Comparison of ENCODE assay signal across 33 cellular contexts in genomic region chr2:171441470-171441869, GRCh38.
"Had no signal": no experiment of that assay in that cellular context is flagged by ENCODE, and none has a peak within 500 bp of the region (broad histone marks: within the 10 kb centered on the region; RNA-seq: fewer than 3 reads in every experiment).

No MANE protein-coding gene starts in this region.

- H3K9me3 Mint-ChIP-seq: activated CD8-positive, alpha-beta T cell treated with anti-CD3 and anti-CD28 coated beads for 36 hours; activated T-cell treated with anti-CD3 and anti-CD28 coated beads, Interleukin-2, amount 50 U/mL, for 4 hours; activated T-helper 17 cell treated with anti-CD3 and anti-CD28 coated beads, Interleukin-2, amount 50 U/mL, for 72 hours; effector memory CD8-positive, alpha-beta T cell; T-helper 1 cell treated with Interleukin-12 subunit alpha and Interleukin-12 subunit beta and Interleukin-4 antibody, amounts not matched to agents 30 μg/mL and 1 μg/mL, for 36 hours; T-helper 2 cell treated with Interferon-gamma antibody and Interleukin-4, amounts not matched to agents 5 μg/mL and 100 μg/mL, for 36 hours had no signal

- H3K27ac Mint-ChIP-seq: activated CD4-positive, alpha-beta T cell treated with anti-CD3 and anti-CD28 coated beads for 36 hours; activated CD8-positive, alpha-beta T cell treated with anti-CD3 and anti-CD28 coated beads for 36 hours; activated naive CD8-positive, alpha-beta T cell; activated T-helper 17 cell treated with anti-CD3 and anti-CD28 coated beads, Interleukin-2, amount 50 U/mL, for 72 hours; effector memory CD8-positive, alpha-beta T cell; T-helper 1 cell treated with Interleukin-12 subunit alpha and Interleukin-12 subunit beta and Interleukin-4 antibody, amounts not matched to agents 30 μg/mL and 1 μg/mL, for 36 hours; T-helper 2 cell treated with Interferon-gamma antibody and Interleukin-4, amounts not matched to agents 5 μg/mL and 100 μg/mL, for 36 hours had no signal

- DNase-seq: activated CD4-positive, alpha-beta T cell treated with anti-CD3 and anti-CD28 coated beads for 36 hours; activated CD4-positive, alpha-beta T cell treated with anti-CD3 and anti-CD28 coated beads, Interleukin-2, amount 50 U/mL, for 1 hour; activated CD4-positive, alpha-beta T cell treated with anti-CD3 and anti-CD28 coated beads, Interleukin-2, amount 50 U/mL, for 48 hours; activated CD4-positive, CD25-positive, alpha-beta regulatory T cell; activated CD4-positive, CD25-positive, alpha-beta regulatory T cell treated with anti-CD3 and anti-CD28 coated beads, Interleukin-2, amount 50 U/mL, for 72 hours; activated CD8-positive, alpha-beta memory T cell treated with anti-CD3 and anti-CD28 coated beads for 24 hours; activated CD8-positive, alpha-beta T cell treated with anti-CD3 and anti-CD28 coated beads for 36 hours; activated effector memory CD4-positive, alpha-beta T cell treated with Interleukin-2 at 50 U/mL for 16 hours; activated gamma-delta T cell treated with Interleukin-2 at 50 U/mL for 16 hours; activated naive CD4-positive, alpha-beta T cell treated with anti-CD3 and anti-CD28 coated beads, Interleukin-2, amount 50 U/mL, for 16 hours; activated naive CD4-positive, alpha-beta T cell treated with Interleukin-2 at 50 U/mL for 16 hours; activated T-cell treated with anti-CD3 and anti-CD28 coated beads, Interleukin-2, amount 50 U/mL, for 4 hours; amniotic stem cell; anterior cingulate cortex; brain microvascular endothelial cell; caudate nucleus; cortex of kidney; dermis blood vessel endothelial cell; effector CD4-positive, alpha-beta T cell; effector memory CD8-positive, alpha-beta T cell; erythroblast; foreskin keratinocyte; gastrocnemius medialis; glutamatergic neuron; heart left ventricle; T1000; WERI-Rb-1 had no signal

- H3K9me3 ChIP-seq: esophagus muscularis mucosa, gastrocnemius medialis, heart left ventricle had no signal

- H3K4me1 Mint-ChIP-seq: activated T-helper 17 cell treated with anti-CD3 and anti-CD28 coated beads, Interleukin-2, amount 50 U/mL, for 72 hours had no signal

- H3K27me3 ChIP-seq: brain microvascular endothelial cell, esophagus muscularis mucosa, foreskin keratinocyte, gastrocnemius medialis, heart left ventricle had no signal

- ATAC-seq: activated CD4-positive, alpha-beta T cell treated with anti-CD3 and anti-CD28 coated beads for 36 hours; activated CD8-positive, alpha-beta T cell treated with anti-CD3 and anti-CD28 coated beads for 36 hours; activated T-cell treated with anti-CD3 and anti-CD28 coated beads, Interleukin-2, amount 50 U/mL, for 4 hours; activated T-helper 17 cell treated with anti-CD3 and anti-CD28 coated beads, Interleukin-2, amount 50 U/mL, for 72 hours; effector memory CD8-positive, alpha-beta T cell; foreskin keratinocyte; gastrocnemius medialis had no signal

- FAIRE-seq: astrocyte had no signal

- H3K4me3 Mint-ChIP-seq: activated CD4-positive, alpha-beta T cell treated with anti-CD3 and anti-CD28 coated beads for 36 hours; activated CD8-positive, alpha-beta T cell treated with anti-CD3 and anti-CD28 coated beads for 36 hours; activated naive CD8-positive, alpha-beta T cell; activated T-cell treated with anti-CD3 and anti-CD28 coated beads, Interleukin-2, amount 50 U/mL, for 4 hours; activated T-helper 17 cell treated with anti-CD3 and anti-CD28 coated beads, Interleukin-2, amount 50 U/mL, for 72 hours; effector memory CD8-positive, alpha-beta T cell; T-helper 1 cell treated with Interleukin-12 subunit alpha and Interleukin-12 subunit beta and Interleukin-4 antibody, amounts not matched to agents 30 μg/mL and 1 μg/mL, for 36 hours; T-helper 2 cell treated with Interferon-gamma antibody and Interleukin-4, amounts not matched to agents 5 μg/mL and 100 μg/mL, for 36 hours had no signal

- H3K4me3 ChIP-seq: esophagus muscularis mucosa, gastrocnemius medialis, heart left ventricle had no signal

- H3K27me3 Mint-ChIP-seq: activated CD4-positive, alpha-beta T cell treated with anti-CD3 and anti-CD28 coated beads for 36 hours; activated CD8-positive, alpha-beta T cell treated with anti-CD3 and anti-CD28 coated beads for 36 hours; activated naive CD8-positive, alpha-beta T cell; activated T-helper 17 cell treated with anti-CD3 and anti-CD28 coated beads, Interleukin-2, amount 50 U/mL, for 72 hours; effector memory CD8-positive, alpha-beta T cell had no signal
